Comparison of ENCODE assay signal across 8 cellular contexts in genomic region chr3:32392530-32393302, GRCh38. TPM values are rescaled to one million over a fixed set of nuclear protein-coding genes. Genes with fewer than 3 reads are reported as not detected.
A peak's percentile ranks its signal among the peaks of the same experiment; 100 is the strongest.
DNase-seq lines count a peak whose midpoint lies in the region; ATAC-seq and TF ChIP-seq lines count a peak whose summit lies in the region.

No MANE protein-coding gene starts in this region.

- intact Hi-C loops in left cardiac atrium (cut with DNase I): no loop called here

- ATAC-seq in left cardiac atrium (peak; percentile 74 to 77), GM18867 (IDR thresholded peaks at IDR 0.05; ENCODE audit: unreplicated experiment) (no peak)

- H3K4me3 ChIP-seq in KMS-11 (IDR thresholded peaks at IDR 0.05; ENCODE audit: insufficient read depth, low read depth, low read length): peak overlapping the region; percentile 29
- H3K4me3 ChIP-seq in rectal smooth muscle tissue (ENCODE audit: low read length): peak overlapping the region; percentile 76

- peak overlapping the region; percentile 93 for H3K4me3 Mint-ChIP-seq in activated naive CD8-positive, alpha-beta T cell

- H3K27ac ChIP-seq in KMS-11 (peak overlapping the region; percentile 28), rectal smooth muscle tissue (ENCODE audit: low read depth, low read length) (no peak overlapping the region)

- peak; percentile 79 for DNase-seq in ELR (ENCODE audit: low read depth)
- DNase-seq in left cardiac atrium: peak; percentile 68
- no peak for DNase-seq in amygdala (lab: John Stamatoyannopoulos, UW)
- no peak for DNase-seq in COLO829 (ENCODE audit: low spot score)

- H3K27me3 ChIP-seq in KMS-11 (ENCODE audit: insufficient read depth, low read depth) (no peaks in the 10 kb centered on the region), rectal smooth muscle tissue (ENCODE audit: control insufficient read depth, insufficient read depth, low read length) (no peaks in the 10 kb centered on the region)

- H3K36me3 ChIP-seq in KMS-11 (ENCODE audit: insufficient read depth) (no peaks in the 10 kb centered on the region), rectal smooth muscle tissue (ENCODE audit: control insufficient read depth, insufficient read depth, low read length) (no peaks in the 10 kb centered on the region)

- no peaks in the 10 kb centered on the region; the same call in 1 of the 2 replicates for H4K20me1 ChIP-seq in KMS-11 (ENCODE audit: insufficient read depth)

- peaks cover 64% of the 10 kb centered on the region for H3K4me1 Mint-ChIP-seq in activated naive CD8-positive, alpha-beta T cell (ENCODE audit: low read depth)

- H3K9ac ChIP-seq in KMS-11 (peak overlapping the region; percentile 53), rectal smooth muscle tissue (ENCODE audit: low read length) (peak overlapping the region; percentile 43)

- peak overlapping the region; percentile 71 for H3K4me2 ChIP-seq in KMS-11

- peaks cover 44% of the 10 kb centered on the region for H3K79me2 ChIP-seq in KMS-11 (ENCODE audit: insufficient read depth, low read depth)

- H3K4me1 ChIP-seq in KMS-11 (ENCODE audit: low read depth, poor library complexity, severe bottlenecking) (peaks cover 32% of the 10 kb centered on the region), rectal smooth muscle tissue (ENCODE audit: control insufficient read depth, insufficient read depth, low read length) (no peaks in the 10 kb centered on the region)

- no peak for TF ChIP-seq CTCF in KMS-11 (conservative IDR thresholded peaks at IDR 0.05; ENCODE audit: low read depth, low read length)

- no peaks in the 10 kb centered on the region for H3K27me3 Mint-ChIP-seq in activated naive CD8-positive, alpha-beta T cell

- H3K36me3 Mint-ChIP-seq in activated naive CD8-positive, alpha-beta T cell: no peaks in the 10 kb centered on the region

- H3K27ac Mint-ChIP-seq in activated naive CD8-positive, alpha-beta T cell: peak overlapping the region; percentile 95

- H2AFZ ChIP-seq in KMS-11 (ENCODE audit: low read depth): peak overlapping the region; percentile 49; the same call in 1 of the 2 replicates

- H3K9me3 Mint-ChIP-seq in activated naive CD8-positive, alpha-beta T cell (ENCODE audit: low read depth): no peaks in the 10 kb centered on the region

RNA-seq across cellular contexts. Expression of gene CMTM7, which starts 1.1 kb away (rescaled TPM):
- 10 to 100 TPM in 1 of 2 donors, 1 to 10 TPM in 1; 8.0 to 10.2 TPM for total RNA-seq in left cardiac atrium

Comparison
In these comparisons a context has a peak if more than half of its experiments do, and no peak if none do; other contexts are left out.
1. DNase-seq: peak in ELR (single experiment) and left cardiac atrium (single experiment); none in amygdala (0 of 56) and COLO829 (single experiment).